10 cellular contexts compared by ENCODE assay signal in genomic region chr11:126896025-126896424, GRCh38.
"Had no signal": no experiment of that assay in that cellular context is flagged by ENCODE, and none has a peak within 500 bp of the region (broad histone marks: within the 10 kb centered on the region; RNA-seq: fewer than 3 reads in every experiment).

No MANE protein-coding gene starts in this region.

- FAIRE-seq: H54 had no signal

- H3K4me3 ChIP-seq: GM23248, GM23338, HAP-1 had no signal

- H3K4me3 Mint-ChIP-seq: GM23338, H9, HFFc6 had no signal

- H2AFZ ChIP-seq: GM23248, GM23338 had no signal

- H3K36me3 ChIP-seq: HAP-1 had no signal

- H3K27ac ChIP-seq: GM23248 had no signal

- H3K27ac Mint-ChIP-seq: GM23338, H9, HFFc6 had no signal

- DNase-seq: GM23248, GOT3, H7, H9, HCEC 1CT, HFFc6 had no signal

- H3K4me1 ChIP-seq: HAP-1 had no signal

- H3K9me3 ChIP-seq: HAP-1 had no signal

- ATAC-seq: GM23338, HCT116 had no signal

- H3K4me2 ChIP-seq: GM23338 had no signal

- H3K9ac ChIP-seq: GM23248 had no signal
